ENCODE assay signal across 1 cellular context in genomic region chr16:57032931-57033330, GRCh38.
TF ChIP-seq lines count a peak whose summit lies in the region.

No MANE protein-coding gene starts in this region.

TF ChIP-seq in HepG2, 621 proteins besides CTCF, POLR2A, EP300 and RAD21:
- TF ChIP-seq, protein P1, sequence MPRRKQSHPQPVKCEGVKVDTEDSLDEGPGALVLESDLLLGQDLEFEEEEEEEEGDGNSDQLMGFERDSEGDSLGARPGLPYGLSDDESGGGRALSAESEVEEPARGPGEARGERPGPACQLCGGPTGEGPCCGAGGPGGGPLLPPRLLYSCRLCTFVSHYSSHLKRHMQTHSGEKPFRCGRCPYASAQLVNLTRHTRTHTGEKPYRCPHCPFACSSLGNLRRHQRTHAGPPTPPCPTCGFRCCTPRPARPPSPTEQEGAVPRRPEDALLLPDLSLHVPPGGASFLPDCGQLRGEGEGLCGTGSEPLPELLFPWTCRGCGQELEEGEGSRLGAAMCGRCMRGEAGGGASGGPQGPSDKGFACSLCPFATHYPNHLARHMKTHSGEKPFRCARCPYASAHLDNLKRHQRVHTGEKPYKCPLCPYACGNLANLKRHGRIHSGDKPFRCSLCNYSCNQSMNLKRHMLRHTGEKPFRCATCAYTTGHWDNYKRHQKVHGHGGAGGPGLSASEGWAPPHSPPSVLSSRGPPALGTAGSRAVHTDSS (CRISPR knock-in tag; conservative IDR thresholded peaks at IDR 0.05): no peak
- TF ChIP-seq ZNF607 (CRISPR knock-in tag; IDR thresholded peaks at IDR 0.05; ENCODE audit: borderline replicate concordance): no peak
- TF ChIP-seq, protein P2, sequence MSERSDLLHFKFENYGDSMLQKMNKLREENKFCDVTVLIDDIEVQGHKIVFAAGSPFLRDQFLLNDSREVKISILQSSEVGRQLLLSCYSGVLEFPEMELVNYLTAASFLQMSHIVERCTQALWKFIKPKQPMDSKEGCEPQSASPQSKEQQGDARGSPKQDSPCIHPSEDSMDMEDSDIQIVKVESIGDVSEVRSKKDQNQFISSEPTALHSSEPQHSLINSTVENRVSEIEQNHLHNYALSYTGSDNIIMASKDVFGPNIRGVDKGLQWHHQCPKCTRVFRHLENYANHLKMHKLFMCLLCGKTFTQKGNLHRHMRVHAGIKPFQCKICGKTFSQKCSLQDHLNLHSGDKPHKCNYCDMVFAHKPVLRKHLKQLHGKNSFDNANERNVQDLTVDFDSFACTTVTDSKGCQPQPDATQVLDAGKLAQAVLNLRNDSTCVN (CRISPR knock-in tag; IDR thresholded peaks at IDR 0.05; ENCODE audit: borderline replicate concordance): no peak
- TF ChIP-seq GFI1 (CRISPR knock-in tag; IDR thresholded peaks at IDR 0.05; ENCODE audit: borderline replicate concordance): no peak
